Comparison of ENCODE assay signal across 8 cellular contexts in the genomic region with DNA sequence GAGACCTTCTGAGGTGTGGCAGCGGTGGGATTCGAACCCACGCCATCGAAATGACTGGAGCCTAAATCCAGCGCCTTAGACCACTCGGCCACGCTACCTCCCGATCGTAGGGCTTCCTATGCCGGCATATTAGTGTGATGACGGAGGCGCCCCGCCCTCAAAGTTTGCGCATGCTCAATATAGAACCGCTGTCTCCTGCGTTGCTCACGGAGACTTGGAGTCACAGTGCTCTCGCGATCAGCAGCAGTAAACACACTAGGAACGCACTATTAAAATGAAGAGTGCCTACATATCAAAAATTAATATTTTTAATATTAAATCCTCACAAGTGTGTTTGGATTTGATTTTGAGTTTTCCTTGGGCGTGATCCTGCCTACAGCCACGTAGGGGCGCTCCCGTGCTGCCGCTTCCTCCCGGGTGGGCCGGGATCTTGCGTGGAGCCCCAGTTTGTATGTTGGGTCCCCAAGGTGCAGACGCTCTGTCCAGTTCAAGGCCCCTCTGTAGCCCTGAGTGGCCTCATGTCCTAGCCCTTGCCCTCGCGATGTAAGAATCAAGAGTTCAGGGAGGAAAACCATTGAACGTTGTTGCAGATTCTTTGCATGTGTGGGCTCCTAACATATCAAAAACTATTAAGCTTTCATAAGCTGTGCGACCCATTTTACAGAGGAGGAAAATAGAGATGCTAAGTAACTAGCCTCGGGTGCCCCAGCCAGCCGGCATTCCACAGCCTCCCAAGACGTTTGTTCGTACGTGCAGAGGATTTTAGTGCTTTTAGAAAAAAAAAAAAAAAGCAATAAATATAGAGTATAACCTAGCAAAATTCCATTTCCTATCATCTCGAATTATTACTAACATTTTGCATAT. TPM values are rescaled to one million over a fixed set of nuclear protein-coding genes. Genes with fewer than 3 reads are reported as not detected.
DNase-seq lines count a peak whose midpoint lies in the region; ATAC-seq and TF ChIP-seq lines count a peak whose summit lies in the region.

No MANE protein-coding gene starts in this region.

- no peaks in the 10 kb centered on the region for H3K9me3 ChIP-seq in mesenchymal stem cell (ENCODE audit: control insufficient read depth, low read length)

- H3K9me3 Mint-ChIP-seq in activated CD8-positive, alpha-beta memory T cell treated with anti-CD3 and anti-CD28 coated beads, Interleukin-2, amount 10 ng/mL, durations not matched to agents 7 days and 5 days (ENCODE audit: low read depth): no peaks in the 10 kb centered on the region
- H3K9me3 Mint-ChIP-seq in effector memory CD8-positive, alpha-beta T cell: peaks cover 3 to 11% of the 10 kb centered on the region in 2 donors

- ATAC-seq in activated CD8-positive, alpha-beta memory T cell treated with anti-CD3 and anti-CD28 coated beads, Interleukin-2, amount 10 ng/mL, durations not matched to agents 7 days and 5 days: peak; percentile 42
- ATAC-seq in effector memory CD8-positive, alpha-beta T cell (replicated peaks): peak; percentile 9

- H3K4me2 ChIP-seq in mesenchymal stem cell (ENCODE audit: low read length, poor library complexity, severe bottlenecking): peak overlapping the region; percentile 29

- H3K4me3 ChIP-seq in mesenchymal stem cell (ENCODE audit: insufficient read depth in 1 of 2, low read depth in 1 of 2, low read length in 2 of 2): peak overlapping the region; percentile 55 to 81

- peaks cover 53% of the 10 kb centered on the region for H3K4me1 Mint-ChIP-seq in activated CD8-positive, alpha-beta memory T cell treated with anti-CD3 and anti-CD28 coated beads, Interleukin-2, amount 10 ng/mL, durations not matched to agents 7 days and 5 days
- peaks cover 31 to 35% of the 10 kb centered on the region in 2 donors for H3K4me1 Mint-ChIP-seq in effector memory CD8-positive, alpha-beta T cell (ENCODE audit: low read depth in 2 of 2)

- CTCF ChIA-PET in activated CD8-positive, alpha-beta memory T cell treated with anti-CD3 and anti-CD28 coated beads, Interleukin-2, amount 10 ng/mL, durations not matched to agents 7 days and 5 days (lab: Charles Lee): interaction anchor here (0.6 to 13.1 kb wide), 9 partner anchors 11 to 196 kb away, joined by 3 to 204 read pairs (median 3); a partner anchor contains a TSS

- no peak overlapping the region for H2AK5ac ChIP-seq in mesenchymal stem cell (ENCODE audit: low read length, severe bottlenecking)

- no peak overlapping the region for H3K18ac ChIP-seq in mesenchymal stem cell (ENCODE audit: low read depth in 1 of 2, low read length in 2 of 2)

- no peaks in the 10 kb centered on the region for H3K79me1 ChIP-seq in mesenchymal stem cell (replicated peaks; ENCODE audit: low read length, poor library complexity, severe bottlenecking)

- peak overlapping the region; percentile 46 for H3K27ac ChIP-seq in mesenchymal stem cell (ENCODE audit: low read length, poor library complexity, severe bottlenecking)

- H3K4me1 ChIP-seq in mesenchymal stem cell (ENCODE audit: control insufficient read depth, insufficient read depth, low read depth, low read length): peaks cover 8% of the 10 kb centered on the region

- H2BK15ac ChIP-seq in mesenchymal stem cell (ENCODE audit: low read depth, poor library complexity, severe bottlenecking): no peak overlapping the region

- no peak overlapping the region for H3K14ac ChIP-seq in mesenchymal stem cell (ENCODE audit: low read length in 2 of 2)

- H3K27me3 Mint-ChIP-seq in activated CD8-positive, alpha-beta memory T cell treated with anti-CD3 and anti-CD28 coated beads, Interleukin-2, amount 10 ng/mL, durations not matched to agents 7 days and 5 days: no peaks in the 10 kb centered on the region
- H3K27me3 Mint-ChIP-seq in effector memory CD8-positive, alpha-beta T cell: no peaks in the 10 kb centered on the region

- peak; percentile 89 for TF ChIP-seq CTCF in GM13976 (IDR thresholded peaks at IDR 0.05; ENCODE audit: borderline replicate concordance, control extremely low read depth, extremely low read depth, insufficient read depth, missing control alignments)

- H3K4me3 Mint-ChIP-seq in activated CD8-positive, alpha-beta memory T cell treated with anti-CD3 and anti-CD28 coated beads, Interleukin-2, amount 10 ng/mL, durations not matched to agents 7 days and 5 days: peak overlapping the region; percentile 81
- H3K4me3 Mint-ChIP-seq in effector memory CD8-positive, alpha-beta T cell: peak overlapping the region; percentile 87

- H2AFZ ChIP-seq in mesenchymal stem cell (ENCODE audit: low read depth, low read length): peak overlapping the region; percentile 7

- DNase-seq in GM13976 (ENCODE audit: low spot score): peak; percentile 81
- DNase-seq in HUDEP-2 (lab: John Stamatoyannopoulos, UW; ENCODE audit: unreplicated experiment in 76 of 76): peak in 74 of 76 experiments; percentile 15 to 94 (median 76)
- DNase-seq in NOMO-1 treated with dmso at 0.1 percent for 144 hours (lab: John Stamatoyannopoulos, UW; ENCODE audit: unreplicated experiment): peak; percentile 83
- DNase-seq in activated CD8-positive, alpha-beta memory T cell treated with anti-CD3 and anti-CD28 coated beads, Interleukin-2, amount 10 ng/mL, durations not matched to agents 7 days and 5 days: peak; percentile 94
- peak; percentile 91 to 97 (median 93) for DNase-seq in effector memory CD8-positive, alpha-beta T cell
- DNase-seq in mesenchymal stem cell: peak; percentile 92
- DNase-seq in stimulated activated CD4-positive, alpha-beta T cell treated with anti-CD3 and anti-CD28 coated beads, TNF-alpha, amount 100 ng/mL, for 48 hours (ENCODE audit: low read depth in 3 of 3): peak; percentile 71 to 92 (median 85)
- DNase-seq in cortex of kidney (lab: John Stamatoyannopoulos, UW): no peak

- H3K23ac ChIP-seq in mesenchymal stem cell (ENCODE audit: low read length in 2 of 2): no peak overlapping the region

- H3K27me3 ChIP-seq in mesenchymal stem cell (ENCODE audit: control insufficient read depth in 1 of 2, insufficient read depth in 1 of 2, low read length in 2 of 2): no peaks in the 10 kb centered on the region

- H3K36me3 Mint-ChIP-seq in activated CD8-positive, alpha-beta memory T cell treated with anti-CD3 and anti-CD28 coated beads, Interleukin-2, amount 10 ng/mL, durations not matched to agents 7 days and 5 days: peaks cover 3% of the 10 kb centered on the region
- H3K36me3 Mint-ChIP-seq in effector memory CD8-positive, alpha-beta T cell (ENCODE audit: insufficient read depth): peaks cover 56% of the 10 kb centered on the region

- H3K27ac Mint-ChIP-seq in activated CD8-positive, alpha-beta memory T cell treated with anti-CD3 and anti-CD28 coated beads, Interleukin-2, amount 10 ng/mL, durations not matched to agents 7 days and 5 days: peak overlapping the region; percentile 86
- H3K27ac Mint-ChIP-seq in effector memory CD8-positive, alpha-beta T cell: peak overlapping the region; percentile 100

- no peak overlapping the region for H3K4ac ChIP-seq in mesenchymal stem cell (ENCODE audit: low read depth in 1 of 2, low read length in 2 of 2)

- H3K9ac ChIP-seq in mesenchymal stem cell (ENCODE audit: low read length): peak overlapping the region; percentile 88

- no peak overlapping the region for H4K8ac ChIP-seq in mesenchymal stem cell (ENCODE audit: low read length)

- H4K91ac ChIP-seq in mesenchymal stem cell (ENCODE audit: low read length): no peak overlapping the region

- no peak overlapping the region for H2BK120ac ChIP-seq in mesenchymal stem cell (ENCODE audit: low read depth, low read length)

- peak overlapping the region in 1 of 2 experiments; percentile 59 for H2BK12ac ChIP-seq in mesenchymal stem cell (ENCODE audit: low read length in 2 of 2)

- WGBS in mesenchymal stem cell: 8% methylated on average over 29 of the region's 39 CpGs

- H3K36me3 ChIP-seq in mesenchymal stem cell (ENCODE audit: control insufficient read depth in 1 of 2, insufficient read depth in 2 of 2, low read depth in 1 of 2, low read length in 2 of 2): no peaks in the 10 kb centered on the region

- in situ Hi-C loops in GM13976 (cut with MboI; ENCODE audit: low sequenced_read_pairs, unreplicated experiment): loop anchor here (5.0 to 25.0 kb wide), 2 partner anchors 96 to 384 kb away; no protein-coding TSS in a partner anchor

- no peak overlapping the region for H2BK5ac ChIP-seq in mesenchymal stem cell (ENCODE audit: low read depth, low read length, poor library complexity, severe bottlenecking)

RNA-seq across cellular contexts. Expression of a gene that starts 10.2 kb away (rescaled TPM):
- 10 to 100 TPM; 34.8 to 36.7 TPM for total RNA-seq in activated CD8-positive, alpha-beta memory T cell treated with anti-CD3 and anti-CD28 coated beads, Interleukin-2, amount 10 ng/mL, durations not matched to agents 7 days and 5 days
- 9.4 TPM for polyA plus RNA-seq in mesenchymal stem cell (2013, experiment 1 of 2)
- 8.5 TPM for polyA plus RNA-seq in mesenchymal stem cell (2013, experiment 2 of 2)

RNA-seq across cellular contexts. Expression of a gene that starts 33.6 kb away (rescaled TPM):
- total RNA-seq in activated CD8-positive, alpha-beta memory T cell treated with anti-CD3 and anti-CD28 coated beads, Interleukin-2, amount 10 ng/mL, durations not matched to agents 7 days and 5 days: under 1 TPM in 1 of 2 experiments, not detected in 1; 0.18 TPM
- 0.01 TPM for polyA plus RNA-seq in mesenchymal stem cell (2013, experiment 1 of 2)
- 0.01 TPM for polyA plus RNA-seq in mesenchymal stem cell (2013, experiment 2 of 2)
